In the genomic region with DNA sequence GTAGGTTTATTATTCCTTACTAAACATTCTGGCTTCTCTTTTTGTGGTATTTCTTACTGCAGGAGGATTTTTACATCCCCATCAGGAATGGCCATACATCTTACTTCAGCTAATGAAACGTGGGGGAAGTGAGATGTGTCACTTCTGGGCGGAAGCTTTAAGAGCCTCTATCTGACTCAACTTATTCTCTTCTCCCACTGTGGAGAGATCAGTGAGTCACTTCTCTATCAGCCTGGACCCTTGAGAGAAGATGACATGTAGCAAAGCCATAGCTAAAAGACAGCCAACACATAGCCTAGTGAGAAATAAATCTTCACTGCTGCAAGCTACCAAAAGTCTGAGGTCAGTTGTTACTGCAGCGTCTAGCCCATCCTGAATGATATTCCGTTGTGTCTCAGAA, we compare ENCODE assay signal across 24 cellular contexts.
"Had no signal": no experiment of that assay in that cellular context is flagged by ENCODE, and none has a peak within 500 bp of the region (broad histone marks: within the 10 kb centered on the region; RNA-seq: fewer than 3 reads in every experiment).

No MANE protein-coding gene starts in this region.

- H3K9me3 ChIP-seq: left ventricle myocardium inferior, mucosa of descending colon, pancreas, prostate gland, thoracic aorta, tibial artery, upper lobe of right lung had no signal

- H3K27ac ChIP-seq: left ventricle myocardium inferior, pancreas, prostate gland, skin epidermis, suprapubic skin, thoracic aorta, tibial artery, upper lobe of right lung had no signal

- DNase-seq: hypothalamus; immature natural killer cell; islet precursor cell; left ventricle myocardium inferior; midbrain; mucosa of descending colon; naive thymus-derived CD4-positive, alpha-beta T cell; nucleus accumbens; pancreas; posterior cingulate gyrus; retina; right cardiac atrium; stimulated activated CD4-positive, alpha-beta T cell treated with anti-CD3 and anti-CD28 coated beads, Interleukin-4, amount 100 ng/mL, for 24 hours; stimulated activated naive CD4-positive, alpha-beta T cell; tibial artery; trophoblast cell; upper lobe of right lung had no signal

- H3K36me3 ChIP-seq: left ventricle myocardium inferior, pancreas, prostate gland, suprapubic skin, thoracic aorta, tibial artery, upper lobe of right lung had no signal

- H3K4me3 ChIP-seq: left ventricle myocardium inferior, mucosa of descending colon, pancreas, prostate gland, skin epidermis, suprapubic skin, thoracic aorta, tibial artery, upper lobe of right lung had no signal

- H3K27me3 ChIP-seq: pancreas, suprapubic skin, tibial artery, upper lobe of right lung had no signal

- ATAC-seq: mucosa of descending colon; naive thymus-derived CD4-positive, alpha-beta T cell; natural killer cell treated with Interleukin-12 subunit alpha and Interleukin-12 subunit beta and Interleukin-15 and Interleukin-18, amount 100 ng/mL, for 72 hours; pancreas; right cardiac atrium; sciatic nerve; stimulated activated effector memory CD8-positive, alpha-beta T cell treated with anti-CD3 and anti-CD28 coated beads, Interleukin-12 subunit alpha, Interleukin-12 subunit beta, amount 100 ng/mL, for 72 hours; upper lobe of right lung had no signal
